Comparison of ENCODE assay signal across 24 cellular contexts in genomic region chr16:35748621-35749252, GRCh38.
DNase-seq lines count a peak whose midpoint lies in the region; ATAC-seq and TF ChIP-seq lines count a peak whose summit lies in the region.
"Had no signal": no experiment of that assay in that cellular context is flagged by ENCODE, and none has a peak within 500 bp of the region (broad histone marks: within the 10 kb centered on the region; RNA-seq: fewer than 3 reads in every experiment).

No MANE protein-coding gene starts in this region.

- no peak for TF ChIP-seq RAD21 in SK-N-SH (IDR thresholded peaks at IDR 0.05; ENCODE audit: low read length)

- no peak for TF ChIP-seq EP300 in SK-N-SH (IDR thresholded peaks at IDR 0.05; ENCODE audit: borderline replicate concordance in 1 of 2, low read depth in 1 of 2, low read length in 1 of 2)

- H4K20me1 ChIP-seq in SK-N-SH (ENCODE audit: insufficient read depth) = no peaks in the 10 kb centered on the region
- H4K20me1 ChIP-seq: BLaER1 treated with 17β-estradiol and CSF1 and Interleukin-3, amounts not matched to agents 10 nM and 100 nM had no signal

- no peak overlapping the region for H2AFZ ChIP-seq in SK-N-SH (ENCODE audit: low read depth)
- H2AFZ ChIP-seq: GM23248 had no signal

- H3K4me1 ChIP-seq in SK-N-SH (ENCODE audit: control insufficient read depth in 1 of 2, insufficient read depth in 2 of 2, low read depth in 1 of 2, low read length in 1 of 2) = no peaks in the 10 kb centered on the region
- H3K4me1 ChIP-seq: A549, BE2C had no signal

- WGBS in SK-N-SH (ENCODE audit: low lambda C conversion rate) = 44% methylated on average over 18 of the region's 24 CpGs

- no peaks in the 10 kb centered on the region for H3K4me1 Mint-ChIP-seq in osteocyte (ENCODE audit: unreplicated experiment)
- H3K4me1 Mint-ChIP-seq: CD14-positive monocyte, H9 had no signal

- DNase-seq in SK-N-SH (peak; percentile 15), H7 (peak; percentile 22), mucosa of gallbladder (ENCODE audit: low spot score) (peak; percentile 5), osteocyte (ENCODE audit: extremely low spot score, unreplicated experiment) (peak; percentile 81), NCI-H2227 treated with DMSO at 0.1 percent for 48 hours (lab: John Stamatoyannopoulos, UW) (no peak), DMS53 (lab: John Stamatoyannopoulos, UW) (no peak), pons (ENCODE audit: low spot score) (no peak)
- DNase-seq: 8988T; ACHN; AML-193; BE2C; CD4-positive, alpha-beta T cell; CD8-positive, alpha-beta memory T cell; DMS153; DMS79; EL; GDM1; GM23248; H9 had no signal

- peaks cover 29% of the 10 kb centered on the region for H3K9me3 Mint-ChIP-seq in osteocyte (ENCODE audit: unreplicated experiment)

- H3K27ac Mint-ChIP-seq in osteocyte (ENCODE audit: unreplicated experiment) = no peak overlapping the region
- H3K27ac Mint-ChIP-seq: CD14-positive monocyte; CD4-positive, alpha-beta T cell; CD8-positive, alpha-beta memory T cell; H9 had no signal

- ATAC-seq in SK-N-SH treated with all-trans-retinoic acid at 6 μM for 48 hours = no peak
- ATAC-seq: A549, HCT116 had no signal

- no peak overlapping the region for H3K9ac ChIP-seq in SK-N-SH
- H3K9ac ChIP-seq: BLaER1 treated with 17β-estradiol and CSF1 and Interleukin-3, amounts not matched to agents 10 nM and 100 nM; GM23248 had no signal

- no peaks in the 10 kb centered on the region for H3K9me3 ChIP-seq in SK-N-SH
- H3K9me3 ChIP-seq: A549, BE2C had no signal

- no peak overlapping the region for H3K4me2 ChIP-seq in SK-N-SH
- H3K4me2 ChIP-seq: A549; BLaER1 treated with 17β-estradiol and CSF1 and Interleukin-3, amounts not matched to agents 10 nM and 100 nM had no signal

- H3K36me3 ChIP-seq in SK-N-SH (replicated peaks in 1 of 2; ENCODE audit: control insufficient read depth in 1 of 2, insufficient read depth in 2 of 2, low read length in 1 of 2) (no peaks in the 10 kb centered on the region), H7 (replicated peaks; ENCODE audit: control insufficient read depth, insufficient read depth, low read length) (no peaks in the 10 kb centered on the region)
- H3K36me3 ChIP-seq: BE2C; BLaER1 treated with 17β-estradiol and CSF1 and Interleukin-3, amounts not matched to agents 10 nM and 100 nM had no signal

- H3F3A ChIP-seq in SK-N-SH (replicated peaks; ENCODE audit: insufficient read depth) = no peaks in the 10 kb centered on the region

- POLR2A ChIA-PET in SK-N-SH (lab: Yijun Ruan, JAX) = no interaction called here

- no peaks in the 10 kb centered on the region for H3K27me3 Mint-ChIP-seq in osteocyte (ENCODE audit: unreplicated experiment)
- H3K27me3 Mint-ChIP-seq: CD4-positive, alpha-beta T cell; CD8-positive, alpha-beta memory T cell had no signal

- H3K79me2 ChIP-seq in SK-N-SH (ENCODE audit: insufficient read depth) = no peaks in the 10 kb centered on the region

- H3K4me3 Mint-ChIP-seq in osteocyte (ENCODE audit: unreplicated experiment) = no peak overlapping the region
- H3K4me3 Mint-ChIP-seq: CD14-positive monocyte; CD4-positive, alpha-beta T cell; CD8-positive, alpha-beta memory T cell; H9 had no signal

- TF ChIP-seq CTCF in SK-N-SH (IDR thresholded peaks at IDR 0.05) (no peak), osteocyte (IDR thresholded peaks at IDR 0.05) (no peak)

- CTCF ChIA-PET in SK-N-SH (lab: Yijun Ruan, JAX) = interaction anchor here (1.2 kb wide), 2 partner anchors 17 to 24 kb away, joined by 3 read pairs; no protein-coding TSS in a partner anchor

- no peaks in the 10 kb centered on the region for H3K36me3 Mint-ChIP-seq in osteocyte (ENCODE audit: unreplicated experiment)
- H3K36me3 Mint-ChIP-seq: CD14-positive monocyte; CD8-positive, alpha-beta memory T cell had no signal

- H3K9me2 ChIP-seq in SK-N-SH = no peaks in the 10 kb centered on the region

- H3K27me3 ChIP-seq in SK-N-SH (ENCODE audit: insufficient read depth) = no peaks in the 10 kb centered on the region
- no peaks in the 10 kb centered on the region for H3K27me3 ChIP-seq in H7 (ENCODE audit: control insufficient read depth, insufficient read depth, low read length)
- H3K27me3 ChIP-seq: BE2C; BLaER1 treated with 17β-estradiol and CSF1 and Interleukin-3, amounts not matched to agents 10 nM and 100 nM had no signal

- no peak overlapping the region for H3K27ac ChIP-seq in SK-N-SH (ENCODE audit: low read depth in 2 of 2, low read length in 1 of 2)
- H3K27ac ChIP-seq: A549; BLaER1 treated with 17β-estradiol and CSF1 and Interleukin-3, amounts not matched to agents 10 nM and 100 nM; GM23248 had no signal

- H3K4me3 ChIP-seq in SK-N-SH (ENCODE audit: low read depth in 2 of 2, low read length in 1 of 2) = no peak overlapping the region
- H3K4me3 ChIP-seq in H7 (ENCODE audit: insufficient read depth, low read depth, low read length) = no peak overlapping the region
- H3K4me3 ChIP-seq: A549; BLaER1 treated with 17β-estradiol and CSF1 and Interleukin-3, amounts not matched to agents 10 nM and 100 nM; GM23248 had no signal

TF ChIP-seq in SK-N-SH, 30 proteins besides CTCF, POLR2A, EP300 and RAD21 (continues in another document):
- no peak for TF ChIP-seq USF1 (IDR thresholded peaks at IDR 0.05; ENCODE audit: borderline replicate concordance, low read depth)
- no peak for TF ChIP-seq EZH2phosphoT487 (IDR thresholded peaks at IDR 0.05; ENCODE audit: borderline replicate concordance, low read depth)
- no peak for TF ChIP-seq RXRA (IDR thresholded peaks at IDR 0.05; ENCODE audit: borderline replicate concordance, low read depth)
- TF ChIP-seq MAX (IDR thresholded peaks at IDR 0.05; ENCODE audit: low read depth) = no peak
- TF ChIP-seq CHD2 (IDR thresholded peaks at IDR 0.05; ENCODE audit: low read length, partially characterized antibody) = no peak
- no peak for TF ChIP-seq NRF1 (IDR thresholded peaks at IDR 0.05; ENCODE audit: low read depth, low read length)
- no peak for TF ChIP-seq IRF3 (IDR thresholded peaks at IDR 0.05; ENCODE audit: low read depth, low read length)
- TF ChIP-seq ELF1 (IDR thresholded peaks at IDR 0.05) = no peak
- TF ChIP-seq TAF1 (IDR thresholded peaks at IDR 0.05; ENCODE audit: borderline replicate concordance, low read depth, low read length) = no peak
- no peak for TF ChIP-seq MXI1 (IDR thresholded peaks at IDR 0.05; ENCODE audit: low read depth, low read length)

TF ChIP-seq in SK-N-SH treated with all-trans-retinoic acid at 6 μM for 48 hours, 23 proteins besides CTCF, POLR2A, EP300 and RAD21 (continues in another document):
- TF ChIP-seq TSHZ2 (CRISPR knock-in tag; IDR thresholded peaks at IDR 0.05) = no peak
- TF ChIP-seq ZFP3 (CRISPR knock-in tag; IDR thresholded peaks at IDR 0.05) = no peak
- no peak for TF ChIP-seq GLIS3 (CRISPR knock-in tag; IDR thresholded peaks at IDR 0.05)
- no peak for TF ChIP-seq OSR1 (CRISPR knock-in tag; IDR thresholded peaks at IDR 0.05)
- no peak for TF ChIP-seq ARNTL (CRISPR knock-in tag; IDR thresholded peaks at IDR 0.05; ENCODE audit: borderline replicate concordance, low read depth)
- TF ChIP-seq PATZ1 (CRISPR knock-in tag; IDR thresholded peaks at IDR 0.05; ENCODE audit: borderline replicate concordance) = no peak
- TF ChIP-seq TCF4 (CRISPR knock-in tag; IDR thresholded peaks at IDR 0.05; ENCODE audit: borderline replicate concordance) = no peak
- TF ChIP-seq RARB (CRISPR knock-in tag; IDR thresholded peaks at IDR 0.05) = no peak
- TF ChIP-seq SNAI2 (CRISPR knock-in tag; IDR thresholded peaks at IDR 0.05) = no peak

Comparison
In these comparisons a context has a peak if more than half of its experiments do, and no peak if none do; other contexts are left out.
1. DNase-seq: peak in SK-N-SH (single experiment), H7 (single experiment), mucosa of gallbladder (single experiment) and osteocyte (single experiment); none in NCI-H2227 treated with DMSO at 0.1 percent for 48 hours (single experiment), DMS53 (single experiment) and pons (single experiment).